13 cellular contexts compared by ENCODE assay signal in the genomic region with DNA sequence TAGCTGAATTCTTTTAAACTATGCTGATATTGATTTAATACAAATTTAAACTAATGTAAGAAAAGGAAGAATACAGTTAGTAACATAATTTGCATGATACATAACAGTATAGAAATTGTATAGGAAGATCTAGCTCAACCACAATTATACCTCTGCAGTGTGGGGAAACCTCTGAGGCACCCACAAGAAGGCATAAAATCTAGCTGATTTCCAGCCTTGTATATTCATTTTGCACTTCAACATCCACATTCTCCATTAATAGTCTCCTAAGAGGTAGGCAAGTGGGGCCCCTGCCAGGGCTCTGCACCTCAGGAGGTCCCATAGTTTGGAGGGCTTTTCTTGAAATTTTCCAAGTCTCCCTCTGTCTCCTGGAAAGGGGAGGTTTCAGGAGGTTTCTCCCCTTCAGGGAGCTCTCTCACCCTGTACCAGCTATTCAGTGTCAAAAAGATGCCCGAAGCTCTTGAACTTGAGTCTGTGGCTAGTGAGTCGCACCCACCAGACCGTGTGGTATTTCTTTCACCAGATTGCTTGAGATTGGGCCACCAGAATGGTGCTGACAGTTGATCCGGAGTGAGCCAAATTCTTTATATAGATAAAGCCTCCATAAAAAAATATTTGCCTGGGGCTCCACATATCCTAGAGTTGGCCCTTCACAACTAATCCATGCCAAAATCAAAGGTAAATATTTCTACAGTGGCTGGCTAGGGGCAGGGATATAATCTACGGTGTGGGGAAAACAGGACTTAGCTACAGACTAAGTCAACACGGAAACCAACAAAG.
DNase-seq lines count a peak whose midpoint lies in the region; ATAC-seq, FAIRE-seq and TF ChIP-seq lines count a peak whose summit lies in the region.
"Had no signal": no experiment of that assay in that cellular context is flagged by ENCODE, and none has a peak within 500 bp of the region (broad histone marks: within the 10 kb centered on the region; RNA-seq: fewer than 3 reads in every experiment).

No MANE protein-coding gene starts in this region.

- H3K9me3 ChIP-seq in MG63 (no peaks in the 10 kb centered on the region), astrocyte (ENCODE audit: insufficient read depth, low read depth, low read length) (no peaks in the 10 kb centered on the region), thyroid gland (no peaks in the 10 kb centered on the region)

- no peaks in the 10 kb centered on the region for H3K27me3 Mint-ChIP-seq in activated CD4-positive, alpha-beta T cell treated with anti-CD3 and anti-CD28 coated beads for 36 hours
- H3K27me3 Mint-ChIP-seq in astrocyte (ENCODE audit: low read depth, unreplicated experiment), result no peaks in the 10 kb centered on the region

- TF ChIP-seq POLR2A in thyroid gland (IDR thresholded peaks at IDR 0.05) (no peak), GM18505 (IDR thresholded peaks at IDR 0.05; ENCODE audit: borderline replicate concordance, extremely low read depth, insufficient read depth, insufficient read length) (no peak)

- no peak overlapping the region for H3K9ac ChIP-seq in astrocyte (ENCODE audit: low read length)

- H3K27ac ChIP-seq in astrocyte (ENCODE audit: low read depth, low read length) (no peak overlapping the region), thyroid gland (no peak overlapping the region)

- H4K20me1 ChIP-seq in astrocyte (ENCODE audit: insufficient read depth, low read length), result no peaks in the 10 kb centered on the region

- no peak overlapping the region for H3K27ac Mint-ChIP-seq in activated CD4-positive, alpha-beta T cell treated with anti-CD3 and anti-CD28 coated beads for 36 hours
- H3K27ac Mint-ChIP-seq in astrocyte (ENCODE audit: unreplicated experiment), result no peak overlapping the region
- H3K27ac Mint-ChIP-seq: activated T-helper 1 cell treated with anti-CD3 and anti-CD28 coated beads, Interleukin-12 subunit alpha, Interleukin-12 subunit beta, Interleukin-2, Interleukin-4 antibody, amounts not matched to agents 30 ng/mL and 10 ng/mL and 1 ng/mL, durations not matched to agents 14 hours and 24 hours and 36 hours had no signal

- peaks cover 6% of the 10 kb centered on the region for H3K9me3 Mint-ChIP-seq in activated CD4-positive, alpha-beta T cell treated with anti-CD3 and anti-CD28 coated beads for 36 hours (ENCODE audit: low read depth)
- peaks cover 6% of the 10 kb centered on the region for H3K9me3 Mint-ChIP-seq in astrocyte (ENCODE audit: unreplicated experiment)

- TF ChIP-seq CTCF in astrocyte (IDR thresholded peaks at IDR 0.05; ENCODE audit: insufficient read depth, low read depth, low read length), result no peak
- no peak for TF ChIP-seq CTCF in thyroid gland (IDR thresholded peaks at IDR 0.05)

- H3K36me3 ChIP-seq in MG63 (no peaks in the 10 kb centered on the region), astrocyte (ENCODE audit: insufficient read depth, low read length) (no peaks in the 10 kb centered on the region), thyroid gland (no peaks in the 10 kb centered on the region)

- H3K4me1 ChIP-seq in astrocyte (ENCODE audit: insufficient read depth, low read length), result peaks cover 11% of the 10 kb centered on the region
- H3K4me1 ChIP-seq in thyroid gland, result no peaks in the 10 kb centered on the region

- intact Hi-C loops in activated CD4-positive, alpha-beta T cell treated with anti-CD3 and anti-CD28 coated beads for 36 hours (cut with DNase I, micrococcal nuclease), result no loop called here
- intact Hi-C loops in thyroid gland (cut with DNase I), result no loop called here

- no peak overlapping the region for H2AFZ ChIP-seq in astrocyte (ENCODE audit: low read depth, low read length)

- CTCF ChIA-PET in activated CD4-positive, alpha-beta T cell treated with anti-CD3 and anti-CD28 coated beads for 36 hours (lab: Charles Lee), result interaction anchor here (0.6 to 1.9 kb wide), 5 partner anchors 24 to 345 kb away, joined by 3 to 5 read pairs (median 3); no protein-coding TSS in a partner anchor

- WGBS in thyroid gland, 2 donors, result 78 to 93% methylated on average over 6 of the region's 6 CpGs

- POLR2A ChIA-PET in activated CD4-positive, alpha-beta T cell treated with anti-CD3 and anti-CD28 coated beads for 36 hours (lab: Charles Lee), result interaction anchor here (0.6 kb wide), 1 partner anchor 118 kb away, joined by 3 read pairs; no protein-coding TSS in a partner anchor

- no peak for FAIRE-seq in astrocyte (lab: Jason Lieb, UNC)

- no peaks in the 10 kb centered on the region for H3K79me2 ChIP-seq in astrocyte (ENCODE audit: insufficient read depth, low read length)

- no peak overlapping the region for H3K4me3 Mint-ChIP-seq in activated CD4-positive, alpha-beta T cell treated with anti-CD3 and anti-CD28 coated beads for 36 hours
- no peak overlapping the region for H3K4me3 Mint-ChIP-seq in astrocyte (ENCODE audit: unreplicated experiment)
- H3K4me3 Mint-ChIP-seq: activated T-helper 1 cell treated with anti-CD3 and anti-CD28 coated beads, Interleukin-12 subunit alpha, Interleukin-12 subunit beta, Interleukin-2, Interleukin-4 antibody, amounts not matched to agents 30 ng/mL and 10 ng/mL and 1 ng/mL, durations not matched to agents 14 hours and 24 hours and 36 hours had no signal

- peak; percentile 61 for ATAC-seq in activated CD4-positive, alpha-beta T cell treated with anti-CD3 and anti-CD28 coated beads for 36 hours
- no peak for ATAC-seq in GM18505 (IDR thresholded peaks at IDR 0.05; ENCODE audit: unreplicated experiment)

- peaks cover 15% of the 10 kb centered on the region for H3K4me1 Mint-ChIP-seq in activated CD4-positive, alpha-beta T cell treated with anti-CD3 and anti-CD28 coated beads for 36 hours
- H3K4me1 Mint-ChIP-seq in astrocyte (ENCODE audit: low read depth, unreplicated experiment), result peaks cover 9% of the 10 kb centered on the region

- H3K36me3 Mint-ChIP-seq in activated CD4-positive, alpha-beta T cell treated with anti-CD3 and anti-CD28 coated beads for 36 hours (ENCODE audit: low read depth), result peaks cover 60% of the 10 kb centered on the region
- peaks cover 8% of the 10 kb centered on the region for H3K36me3 Mint-ChIP-seq in astrocyte (ENCODE audit: low read depth, unreplicated experiment)

- DNase-seq in activated CD4-positive, alpha-beta T cell treated with anti-CD3 and anti-CD28 coated beads for 36 hours, result peak; percentile 41
- no peak for DNase-seq in activated CD4-positive, alpha-beta T cell treated with anti-CD3 and anti-CD28 coated beads for 1 hour
- DNase-seq in MG63 (peak; percentile 14), astrocyte (ENCODE audit: low read depth) (peak; percentile 59), myocyte (ENCODE audit: low read depth) (peak; percentile 78), NCI-H146 (lab: John Stamatoyannopoulos, UW) (no peak), thyroid gland (no peak)
- DNase-seq: GOT3, NCI-H1105, NCI-H524 treated with DMSO at 0.1 percent for 48 hours, posterior cingulate gyrus had no signal

- peaks cover 2% of the 10 kb centered on the region; the same call in 1 of the 2 replicates for H3K27me3 ChIP-seq in MG63
- H3K27me3 ChIP-seq in astrocyte (ENCODE audit: insufficient read depth, low read length), result no peaks in the 10 kb centered on the region
- no peaks in the 10 kb centered on the region for H3K27me3 ChIP-seq in thyroid gland

- peak overlapping the region; percentile 8 for H3K4me2 ChIP-seq in astrocyte (ENCODE audit: low read length)

- H3K4me3 ChIP-seq in MG63 (no peak overlapping the region), astrocyte (ENCODE audit: insufficient read depth, low read depth, low read length) (no peak overlapping the region), thyroid gland (replicated peaks in 1 of 3) (no peak overlapping the region)

Comparison
In these comparisons a context has a peak if more than half of its experiments do, and no peak if none do; other contexts are left out.
1. DNase-seq: peak in activated CD4-positive, alpha-beta T cell treated with anti-CD3 and anti-CD28 coated beads for 36 hours (single experiment), MG63 (single experiment), astrocyte (single experiment) and myocyte (single experiment); none in activated CD4-positive, alpha-beta T cell treated with anti-CD3 and anti-CD28 coated beads for 1 hour (single experiment), NCI-H146 (single experiment) and thyroid gland (0 of 2).